Comparison of ENCODE assay signal across 13 cellular contexts in the genomic region with DNA sequence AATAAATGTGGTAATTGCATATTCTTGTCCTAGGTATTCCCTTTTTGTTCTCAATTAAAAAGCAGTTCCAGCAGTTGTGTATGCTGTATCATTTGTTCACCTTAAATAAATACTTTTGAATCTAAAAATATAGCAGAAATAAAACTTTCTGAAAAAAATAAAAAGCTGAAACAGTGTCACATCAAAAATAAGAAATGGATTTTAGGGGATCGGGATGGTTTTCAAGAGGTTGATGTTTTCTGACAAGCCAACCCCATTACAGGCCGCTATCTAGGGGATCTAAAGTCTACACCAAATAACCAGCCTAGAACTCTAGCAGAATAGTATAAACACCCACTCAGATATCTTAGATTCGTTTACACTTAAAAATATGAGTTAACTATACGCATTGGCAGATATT.
DNase-seq lines count a peak whose midpoint lies in the region; ATAC-seq and TF ChIP-seq lines count a peak whose summit lies in the region.
"Had no signal": no experiment of that assay in that cellular context is flagged by ENCODE, and none has a peak within 500 bp of the region (broad histone marks: within the 10 kb centered on the region; RNA-seq: fewer than 3 reads in every experiment).

No MANE protein-coding gene starts in this region.

- H3K4me2 ChIP-seq in neuronal stem cell (ENCODE audit: insufficient read depth, low read length, poor library complexity, severe bottlenecking): no peak overlapping the region

- no peaks in the 10 kb centered on the region for H3K27me3 ChIP-seq in neuronal stem cell (ENCODE audit: control insufficient read depth in 3 of 3, insufficient read depth in 3 of 3, low read depth in 1 of 3, low read length in 3 of 3)
- peaks cover 0 to 7% of the 10 kb centered on the region in 2 donors for H3K27me3 ChIP-seq in left lung
- H3K27me3 ChIP-seq: esophagus squamous epithelium had no signal

- no peaks in the 10 kb centered on the region for H3K79me1 ChIP-seq in neuronal stem cell (ENCODE audit: low read depth, low read length)

- intact Hi-C loops in left lung (cut with DNase I): no loop called here

- H3K9me3 ChIP-seq in neuronal stem cell (replicated peaks in 1 of 2; ENCODE audit: control insufficient read depth in 2 of 2, insufficient read depth in 1 of 2, low read depth in 1 of 2, low read length in 2 of 2): no peaks in the 10 kb centered on the region
- H3K9me3 ChIP-seq in left lung: no peaks in the 10 kb centered on the region
- H3K9me3 ChIP-seq: esophagus squamous epithelium had no signal

- no peak overlapping the region for H2BK15ac ChIP-seq in neuronal stem cell (ENCODE audit: low read length)

- no peak overlapping the region for H2BK5ac ChIP-seq in neuronal stem cell (ENCODE audit: low read length)

- H3K4me3 ChIP-seq in choroid plexus epithelial cell (ENCODE audit: low read depth, low read length) (no peak overlapping the region), neuronal stem cell (ENCODE audit: low read length in 2 of 2) (no peak overlapping the region), left lung (no peak overlapping the region)
- H3K4me3 ChIP-seq: esophagus squamous epithelium had no signal

- H2AK5ac ChIP-seq in neuronal stem cell (ENCODE audit: low read depth, low read length): no peak overlapping the region

- H4K8ac ChIP-seq in neuronal stem cell (ENCODE audit: low read depth, low read length): no peak overlapping the region

- no peak for TF ChIP-seq CTCF in choroid plexus epithelial cell (conservative IDR thresholded peaks at IDR 0.05; ENCODE audit: low read depth, low read length)
- TF ChIP-seq CTCF in left lung (IDR thresholded peaks at IDR 0.05): no peak

- H3K4ac ChIP-seq in neuronal stem cell (ENCODE audit: low read length): no peak overlapping the region

- H3K4me1 ChIP-seq in neuronal stem cell (ENCODE audit: control insufficient read depth in 2 of 2, insufficient read depth in 1 of 2, low read depth in 1 of 2, low read length in 2 of 2): peaks cover 19 to 23% of the 10 kb centered on the region in 2 donors
- peaks cover 4 to 24% of the 10 kb centered on the region in 2 donors for H3K4me1 ChIP-seq in left lung

- H3K14ac ChIP-seq in neuronal stem cell (ENCODE audit: low read length): no peak overlapping the region

- no peak overlapping the region for H2BK120ac ChIP-seq in neuronal stem cell (ENCODE audit: low read depth, low read length)

- no peak overlapping the region for H4K91ac ChIP-seq in neuronal stem cell (ENCODE audit: low read depth, low read length, poor library complexity)

- no CpG with 5 or more reads among the region's 4 CpGs for WGBS in neuronal stem cell (ENCODE audit: extremely low coverage in 2 of 2, insufficient read length in 2 of 2, insufficient replicate concordance in 1 of 2), 2 donors

- no peak overlapping the region for H3K23ac ChIP-seq in neuronal stem cell (ENCODE audit: low read depth, low read length, poor library complexity)

- peak; percentile 21 for DNase-seq in DMS53 (lab: John Stamatoyannopoulos, UW)
- no peak for DNase-seq in DMS53 treated with DMSO at 0.1 percent for 48 hours (lab: John Stamatoyannopoulos, UW; ENCODE audit: unreplicated experiment)
- DNase-seq in Kasumi-1 (lab: John Stamatoyannopoulos, UW): peak; percentile 25 to 46
- DNase-seq in choroid plexus epithelial cell (ENCODE audit: low read depth): peak; percentile 67
- DNase-seq in neuronal stem cell (ENCODE audit: low spot score): no peak
- DNase-seq in left lung: no peak
- DNase-seq: 8988T; esophagus squamous epithelium; NCI-H1930; occipital lobe; stimulated activated CD4-positive, alpha-beta T cell treated with anti-CD3 and anti-CD28 coated beads, Interleukin-12 subunit alpha, Interleukin-12 subunit beta, amount 100 ng/mL, for 4 hours had no signal

- H3K9ac ChIP-seq in neuronal stem cell (ENCODE audit: low read depth, low read length, poor library complexity): no peak overlapping the region

- no peak overlapping the region for H3K18ac ChIP-seq in neuronal stem cell (ENCODE audit: low read length)

- H3K36me3 ChIP-seq in neuronal stem cell (replicated peaks in 1 of 2; ENCODE audit: control insufficient read depth in 2 of 2, insufficient read depth in 2 of 2, low read length in 2 of 2) (no peaks in the 10 kb centered on the region), left lung (no peaks in the 10 kb centered on the region)
- H3K36me3 ChIP-seq: esophagus squamous epithelium had no signal

- ATAC-seq in HG02840 (IDR thresholded peaks at IDR 0.05; ENCODE audit: low FRiP score, unreplicated experiment): no peak
- no peak for ATAC-seq in left lung
- no peak for ATAC-seq in HG03442 (IDR thresholded peaks at IDR 0.05; ENCODE audit: unreplicated experiment)

- H2BK12ac ChIP-seq in neuronal stem cell (ENCODE audit: low read length): no peak overlapping the region

- peak overlapping the region; percentile 68 for H2AFZ ChIP-seq in neuronal stem cell (ENCODE audit: low read length)

- H3K27ac ChIP-seq in neuronal stem cell (replicated peaks; ENCODE audit: low read length): no peak overlapping the region
- no peak overlapping the region for H3K27ac ChIP-seq in left lung
- H3K27ac ChIP-seq: esophagus squamous epithelium had no signal

Comparison
In these comparisons a context has a peak if more than half of its experiments do, and no peak if none do; other contexts are left out.
1. DNase-seq: peak in DMS53 (single experiment), Kasumi-1 (2 of 2) and choroid plexus epithelial cell (single experiment); none in DMS53 treated with DMSO at 0.1 percent for 48 hours (single experiment), neuronal stem cell (single experiment) and left lung (0 of 2).